In genomic region chr19:3670796-3671679, GRCh38 we compare ENCODE assay signal across 8 cellular contexts. TPM values are rescaled to one million over a fixed set of nuclear protein-coding genes. Genes with fewer than 3 reads are reported as not detected.
DNase-seq lines count a peak whose midpoint lies in the region; ATAC-seq and TF ChIP-seq lines count a peak whose summit lies in the region.

No MANE protein-coding gene starts in this region.

- H3K36me3 Mint-ChIP-seq in activated CD8-positive, alpha-beta memory T cell treated with anti-CD3 and anti-CD28 coated beads, Interleukin-2, amount 10 ng/mL, durations not matched to agents 7 days and 5 days, result peaks cover 8% of the 10 kb centered on the region

- H3K27ac Mint-ChIP-seq in activated CD8-positive, alpha-beta memory T cell treated with anti-CD3 and anti-CD28 coated beads, Interleukin-2, amount 10 ng/mL, durations not matched to agents 7 days and 5 days, result peak overlapping the region; percentile 86

- no peaks in the 10 kb centered on the region for H3K9me3 Mint-ChIP-seq in activated CD8-positive, alpha-beta memory T cell treated with anti-CD3 and anti-CD28 coated beads, Interleukin-2, amount 10 ng/mL, durations not matched to agents 7 days and 5 days (ENCODE audit: low read depth)

- CTCF ChIA-PET in activated CD8-positive, alpha-beta memory T cell treated with anti-CD3 and anti-CD28 coated beads, Interleukin-2, amount 10 ng/mL, durations not matched to agents 7 days and 5 days (lab: Charles Lee), result interaction anchor here (0.6 to 2.6 kb wide), 11 partner anchors 9 to 469 kb away, joined by 3 to 18 read pairs (median 4); partner anchors contain the start of genes MRPL54 and PIP5K1C

- peaks cover 37% of the 10 kb centered on the region for H3K4me1 Mint-ChIP-seq in activated CD8-positive, alpha-beta memory T cell treated with anti-CD3 and anti-CD28 coated beads, Interleukin-2, amount 10 ng/mL, durations not matched to agents 7 days and 5 days

- ATAC-seq in activated CD8-positive, alpha-beta memory T cell treated with anti-CD3 and anti-CD28 coated beads, Interleukin-2, amount 10 ng/mL, durations not matched to agents 7 days and 5 days, result peak; percentile 63
- ATAC-seq in GM19328 (IDR thresholded peaks at IDR 0.05; ENCODE audit: unreplicated experiment), result no peak
- no peak for ATAC-seq in HG02885 (IDR thresholded peaks at IDR 0.05; ENCODE audit: poor library complexity, unreplicated experiment)

- no peak for TF ChIP-seq CTCF in fibroblast of villous mesenchyme (IDR thresholded peaks at IDR 0.05; ENCODE audit: insufficient read depth, low read depth, low read length)

- no peak overlapping the region for H3K4me3 ChIP-seq in fibroblast of villous mesenchyme (ENCODE audit: low read depth, low read length)

- peak overlapping the region; percentile 59 for H3K4me3 Mint-ChIP-seq in activated CD8-positive, alpha-beta memory T cell treated with anti-CD3 and anti-CD28 coated beads, Interleukin-2, amount 10 ng/mL, durations not matched to agents 7 days and 5 days

- DNase-seq in EL (peak; percentile 77), fibroblast of villous mesenchyme (ENCODE audit: low read depth) (peak; percentile 80), pulmonary artery endothelial cell (ENCODE audit: low read depth, low spot score) (peak; percentile 50), hippocampal formation (lab: John Stamatoyannopoulos, UW) (no peak), NCI-H524 treated with DMSO at 0.1 percent for 48 hours (lab: John Stamatoyannopoulos, UW) (no peak)
- DNase-seq in activated CD8-positive, alpha-beta memory T cell treated with anti-CD3 and anti-CD28 coated beads, Interleukin-2, amount 10 ng/mL, durations not matched to agents 7 days and 5 days, result peak; percentile 86

- no peaks in the 10 kb centered on the region for H3K27me3 Mint-ChIP-seq in activated CD8-positive, alpha-beta memory T cell treated with anti-CD3 and anti-CD28 coated beads, Interleukin-2, amount 10 ng/mL, durations not matched to agents 7 days and 5 days

RNA-seq across cellular contexts. Expression of gene PIP5K1C, which starts 29.2 kb away (rescaled TPM):
- 10 to 100 TPM; 23.9 to 37.7 TPM for total RNA-seq in activated CD8-positive, alpha-beta memory T cell treated with anti-CD3 and anti-CD28 coated beads, Interleukin-2, amount 10 ng/mL, durations not matched to agents 7 days and 5 days
- 40.6 and 46.2 TPM in 2 replicates for total RNA-seq in fibroblast of villous mesenchyme
- total RNA-seq in pulmonary artery endothelial cell, result 15.4 and 22.5 TPM in 2 replicates

RNA-seq across cellular contexts. Expression of gene TJP3, which starts 37.1 kb away (rescaled TPM):
- total RNA-seq in activated CD8-positive, alpha-beta memory T cell treated with anti-CD3 and anti-CD28 coated beads, Interleukin-2, amount 10 ng/mL, durations not matched to agents 7 days and 5 days, result 1 to 10 TPM; 1.0 to 1.3 TPM
- total RNA-seq in fibroblast of villous mesenchyme (not detected in 2 replicates), pulmonary artery endothelial cell (not detected in 2 replicates)

RNA-seq across cellular contexts. Expression of gene CACTIN, which starts 44.4 kb away (rescaled TPM):
- 10 to 100 TPM; 33.4 to 33.7 TPM for total RNA-seq in activated CD8-positive, alpha-beta memory T cell treated with anti-CD3 and anti-CD28 coated beads, Interleukin-2, amount 10 ng/mL, durations not matched to agents 7 days and 5 days
- total RNA-seq in fibroblast of villous mesenchyme, result 17.7 and 24.8 TPM in 2 replicates
- total RNA-seq in pulmonary artery endothelial cell, result 33.8 and 41.9 TPM in 2 replicates

Comparison
In these comparisons a context has a peak if more than half of its experiments do, and no peak if none do; other contexts are left out.
1. DNase-seq: peak in EL (single experiment), activated CD8-positive, alpha-beta memory T cell treated with anti-CD3 and anti-CD28 coated beads, Interleukin-2, amount 10 ng/mL, durations not matched to agents 7 days and 5 days (single experiment), fibroblast of villous mesenchyme (single experiment) and pulmonary artery endothelial cell (single experiment); none in hippocampal formation (0 of 2) and NCI-H524 treated with DMSO at 0.1 percent for 48 hours (single experiment).